In genomic region chr9:129139233-129139992, GRCh38 we compare ENCODE assay signal across 8 cellular contexts. TPM values are rescaled to one million over a fixed set of nuclear protein-coding genes. Genes with fewer than 3 reads are reported as not detected.
DNase-seq lines count a peak whose midpoint lies in the region; ATAC-seq and TF ChIP-seq lines count a peak whose summit lies in the region.

No MANE protein-coding gene starts in this region.

- H3K4me1 Mint-ChIP-seq in CD14-positive monocyte: peaks cover 41% of the 10 kb centered on the region
- H3K4me1 Mint-ChIP-seq in osteocyte (ENCODE audit: unreplicated experiment): peaks cover 68% of the 10 kb centered on the region

- H3K9me3 Mint-ChIP-seq in CD14-positive monocyte (no peaks in the 10 kb centered on the region), osteocyte (ENCODE audit: unreplicated experiment) (no peaks in the 10 kb centered on the region)
- H3K9me3 Mint-ChIP-seq in activated naive CD4-positive, alpha-beta T cell treated with anti-CD3 and anti-CD28 coated beads, Interleukin-2, amount 50 U/mL, for 72 hours: no peaks in the 10 kb centered on the region

- H3K27ac ChIP-seq in SK-N-MC: peak overlapping the region; percentile 100
- peak overlapping the region; percentile 93 for H3K27ac ChIP-seq in thymus (ENCODE audit: low read depth)

- H3K36me3 Mint-ChIP-seq in CD14-positive monocyte (peaks cover 47 to 72% of the 10 kb centered on the region in 2 donors), osteocyte (ENCODE audit: unreplicated experiment) (peaks cover 9% of the 10 kb centered on the region)
- peaks cover 4 to 6% of the 10 kb centered on the region in 2 donors for H3K36me3 Mint-ChIP-seq in activated naive CD4-positive, alpha-beta T cell treated with anti-CD3 and anti-CD28 coated beads, Interleukin-2, amount 50 U/mL, for 72 hours

- H3K4me1 ChIP-seq in thymus (ENCODE audit: control insufficient read depth, insufficient read depth, low read length): peaks cover 33% of the 10 kb centered on the region

- peaks cover 29% of the 10 kb centered on the region for H3K36me3 ChIP-seq in SK-N-MC (ENCODE audit: insufficient read depth, low read length)
- peaks cover 53% of the 10 kb centered on the region for H3K36me3 ChIP-seq in thymus (ENCODE audit: control insufficient read depth, insufficient read depth)

- H3K27me3 ChIP-seq in thymus (ENCODE audit: control insufficient read depth, insufficient read depth): no peaks in the 10 kb centered on the region

- ATAC-seq in GM21723 (IDR thresholded peaks at IDR 0.05; ENCODE audit: unreplicated experiment): peak; percentile 42
- peak; percentile 53 to 65 for ATAC-seq in activated naive CD4-positive, alpha-beta T cell treated with anti-CD3 and anti-CD28 coated beads, Interleukin-2, amount 50 U/mL, for 72 hours

- peaks cover 0 to 2% (median 0%) of the 10 kb centered on the region in 3 donors for H3K27me3 Mint-ChIP-seq in CD14-positive monocyte (ENCODE audit: low read depth in 3 of 3)
- no peaks in the 10 kb centered on the region for H3K27me3 Mint-ChIP-seq in osteocyte (ENCODE audit: unreplicated experiment)

- H3K27ac Mint-ChIP-seq in CD14-positive monocyte (peak overlapping the region; percentile 96 to 98 (median 97)), osteocyte (ENCODE audit: unreplicated experiment) (peak overlapping the region; percentile 100)
- H3K27ac Mint-ChIP-seq in activated naive CD4-positive, alpha-beta T cell treated with anti-CD3 and anti-CD28 coated beads, Interleukin-2, amount 50 U/mL, for 72 hours: peak overlapping the region; percentile 95 to 96

- intact Hi-C loops in CD14-positive monocyte (cut with micrococcal nuclease): loop anchor here (5.0 to 10.0 kb wide), 3 partner anchors 38 to 645 kb away; partner anchors contain the start of gene IER5L (in 1 of the 2)
- intact Hi-C loops in head of caudate nucleus (cut with DNase I): loop anchor here (2.0 to 10.0 kb wide), 3 partner anchors 428 to 645 kb away; no protein-coding TSS in a partner anchor

- peak overlapping the region; percentile 76 for H3K9ac ChIP-seq in SK-N-MC (ENCODE audit: insufficient read length)

- peak; percentile 76 for DNase-seq in CD14-positive monocyte (ENCODE audit: low spot score)
- DNase-seq in NCI-H1048 (lab: John Stamatoyannopoulos, UW): peak; percentile 13
- DNase-seq in SK-N-MC (ENCODE audit: low read depth, low spot score): peak; percentile 61
- peak; percentile 68 to 81 for DNase-seq in activated naive CD4-positive, alpha-beta T cell treated with anti-CD3 and anti-CD28 coated beads, Interleukin-2, amount 50 U/mL, for 72 hours (ENCODE audit: low spot score in 2 of 2)
- peak; percentile 31 to 94 (median 82) for DNase-seq in head of caudate nucleus
- DNase-seq in osteocyte (ENCODE audit: extremely low spot score, unreplicated experiment): peak; percentile 91

- WGBS in thymus: 30% methylated on average over 13 of the region's 13 CpGs

- H3K9me3 ChIP-seq in SK-N-MC (ENCODE audit: low read depth, low read length) (no peaks in the 10 kb centered on the region), thymus (ENCODE audit: control insufficient read depth) (peaks cover 1% of the 10 kb centered on the region)

- H3K4me3 ChIP-seq in SK-N-MC (peak overlapping the region; percentile 74), thymus (ENCODE audit: low read length) (peak overlapping the region; percentile 43)

- H3K4me3 Mint-ChIP-seq in CD14-positive monocyte (peak overlapping the region; percentile 79 to 92), osteocyte (ENCODE audit: unreplicated experiment) (peak overlapping the region; percentile 74)

- TF ChIP-seq CTCF in CD14-positive monocyte (IDR thresholded peaks at IDR 0.05): peak; percentile 91
- peak; percentile 90 for TF ChIP-seq CTCF in osteocyte (IDR thresholded peaks at IDR 0.05)

RNA-seq across cellular contexts. Expression of gene PTPA, which starts 28.2 kb away (rescaled TPM):
- polyA plus RNA-seq in CD14-positive monocyte: 10 to 100 TPM; 11.7 to 12.4 TPM
- 100 to 1,000 TPM in 1 of 2 donors, 10 to 100 TPM in 1; 93.1 to 109 TPM for total RNA-seq in activated naive CD4-positive, alpha-beta T cell treated with anti-CD3 and anti-CD28 coated beads, Interleukin-2, amount 50 U/mL, for 72 hours
- 140 and 150 TPM in 2 replicates for total RNA-seq in osteocyte
- 70.1 TPM for polyA plus RNA-seq in thymus

RNA-seq across cellular contexts. Expression of gene CRAT, which starts 28.8 kb away (rescaled TPM):
- polyA plus RNA-seq in CD14-positive monocyte: 10 to 100 TPM; 12.2 to 15.0 TPM
- total RNA-seq in activated naive CD4-positive, alpha-beta T cell treated with anti-CD3 and anti-CD28 coated beads, Interleukin-2, amount 50 U/mL, for 72 hours: 10 to 100 TPM; 14.7 to 35.6 TPM
- total RNA-seq in osteocyte: 55.1 and 55.5 TPM in 2 replicates
- polyA plus RNA-seq in thymus: 9.4 TPM

RNA-seq across cellular contexts. Expression of gene IER5L, which starts 38.6 kb away (rescaled TPM):
- polyA plus RNA-seq in CD14-positive monocyte: under 1 TPM; 0.36 to 0.79 TPM
- total RNA-seq in activated naive CD4-positive, alpha-beta T cell treated with anti-CD3 and anti-CD28 coated beads, Interleukin-2, amount 50 U/mL, for 72 hours: 1 to 10 TPM; 3.6 to 5.7 TPM
- total RNA-seq in osteocyte: 60.8 and 63.0 TPM in 2 replicates
- 13.7 TPM for polyA plus RNA-seq in thymus

RNA-seq across cellular contexts. Expression of gene DOLPP1, which starts 58.5 kb away (rescaled TPM):
- polyA plus RNA-seq in CD14-positive monocyte: 1 to 10 TPM; 5.4 to 5.9 TPM
- total RNA-seq in activated naive CD4-positive, alpha-beta T cell treated with anti-CD3 and anti-CD28 coated beads, Interleukin-2, amount 50 U/mL, for 72 hours: 10 to 100 TPM; 11.6 to 36.1 TPM
- 13.3 and 19.3 TPM in 2 replicates for total RNA-seq in osteocyte
- 9.6 TPM for polyA plus RNA-seq in thymus

Comparison
In these comparisons a context has a peak if more than half of its experiments do, and no peak if none do; other contexts are left out.
1. Peak in every context shown above with its lines: DNase-seq, ATAC-seq, H3K4me3 ChIP-seq and H3K27ac ChIP-seq.
2. DNase-seq: peak in every context shown above with its lines; median percentile 91 in osteocyte; 82 in head of caudate nucleus; 76 in CD14-positive monocyte; 74 in activated naive CD4-positive, alpha-beta T cell treated with anti-CD3 and anti-CD28 coated beads, Interleukin-2, amount 50 U/mL, for 72 hours; 61 in SK-N-MC; 13 in NCI-H1048.